Comparison of ENCODE assay signal across 23 cellular contexts in genomic region chr3:89332311-89333159, GRCh38.
DNase-seq lines count a peak whose midpoint lies in the region; ATAC-seq and TF ChIP-seq lines count a peak whose summit lies in the region.
"Had no signal": no experiment of that assay in that cellular context is flagged by ENCODE, and none has a peak within 500 bp of the region (broad histone marks: within the 10 kb centered on the region; RNA-seq: fewer than 3 reads in every experiment).

No MANE protein-coding gene starts in this region.

- POLR2A ChIA-PET in HEK293T (lab: Yijun Ruan, JAX), result no interaction called here
- POLR2A ChIA-PET in Caco-2 (lab: Charles Lee), result no interaction called here

- H3K27me3 Mint-ChIP-seq in neural progenitor cell (ENCODE audit: insufficient read depth, low read depth), result no peaks in the 10 kb centered on the region
- no peaks in the 10 kb centered on the region for H3K27me3 Mint-ChIP-seq in Caco-2 (ENCODE audit: insufficient read depth, unreplicated experiment)
- H3K27me3 Mint-ChIP-seq: activated CD4-positive, alpha-beta memory T cell treated with anti-CD3 and anti-CD28 coated beads, Interleukin-2, amount 10 ng/mL, durations not matched to agents 7 days and 5 days; activated naive CD8-positive, alpha-beta T cell treated with anti-CD3 and anti-CD28 coated beads for 36 hours; stimulated activated naive CD8-positive, alpha-beta T cell treated with anti-CD3 and anti-CD28 coated beads, Interleukin-15, Interleukin-2, amounts not matched to agents 100 ng/mL and 50 ng/mL, for 24 hours; T-cell had no signal

- H3K4me2 ChIP-seq in fibroblast of lung (ENCODE audit: extremely low read depth, insufficient read depth, low read length) (no peak overlapping the region), neural progenitor cell (no peak overlapping the region)

- H4K20me1 ChIP-seq in fibroblast of lung (ENCODE audit: control insufficient read depth, extremely low read depth, insufficient read depth, low read length), result no peaks in the 10 kb centered on the region
- no peaks in the 10 kb centered on the region for H4K20me1 ChIP-seq in neural progenitor cell (ENCODE audit: low read depth)

- no peaks in the 10 kb centered on the region for H3K9me3 ChIP-seq in NT2/D1 (ENCODE audit: insufficient read depth, low read length)
- no peaks in the 10 kb centered on the region for H3K9me3 ChIP-seq in fibroblast of lung (ENCODE audit: control insufficient read depth, insufficient read depth, low read depth, low read length)
- H3K9me3 ChIP-seq in neural progenitor cell (ENCODE audit: low read depth), result no peaks in the 10 kb centered on the region
- H3K9me3 ChIP-seq in Caco-2, result no peaks in the 10 kb centered on the region
- H3K9me3 ChIP-seq: ascending aorta, heart right ventricle, left ventricle myocardium inferior, Peyer's patch, sigmoid colon had no signal

- H3K9ac ChIP-seq in NT2/D1 (ENCODE audit: insufficient read length, low read depth) (no peak overlapping the region), fibroblast of lung (ENCODE audit: insufficient read depth, low read length) (no peak overlapping the region), neural progenitor cell (no peak overlapping the region)
- H3K9ac ChIP-seq: parathyroid adenoma had no signal

- CTCF ChIA-PET in HEK293T (lab: Yijun Ruan, JAX), result interaction anchor here (1.0 kb wide), 1 partner anchor 18 kb away, joined by 3 read pairs; no protein-coding TSS in a partner anchor
- CTCF ChIA-PET in Caco-2 (lab: Charles Lee), result no interaction called here

- H3F3A ChIP-seq in neural progenitor cell (ENCODE audit: low read depth), result no peaks in the 10 kb centered on the region

- BruUV-seq in Caco-2 (replicated peaks; lab: Mats Ljungman, UMichigan), result no TSS peak

- H3K27ac ChIP-seq in fibroblast of lung (ENCODE audit: insufficient read depth, low read length), result no peak overlapping the region
- H3K27ac ChIP-seq in neural progenitor cell, result no peak overlapping the region
- H3K27ac ChIP-seq: ascending aorta, left ventricle myocardium inferior, parathyroid adenoma, Peyer's patch, sigmoid colon had no signal

- H3K36me3 Mint-ChIP-seq in neural progenitor cell (peaks cover 7% of the 10 kb centered on the region), Caco-2 (ENCODE audit: insufficient read depth, unreplicated experiment) (no peaks in the 10 kb centered on the region)
- H3K36me3 Mint-ChIP-seq: activated naive CD8-positive, alpha-beta T cell treated with anti-CD3 and anti-CD28 coated beads for 36 hours; T-cell had no signal

- H3K4me3 ChIP-seq in NT2/D1 (ENCODE audit: insufficient read length, low read depth) (no peak overlapping the region), fibroblast of lung (replicated peaks in 1 of 4; ENCODE audit: control extremely low read depth in 1 of 4, insufficient read depth in 1 of 4, low read depth in 3 of 4, low read length in 4 of 4) (no peak overlapping the region), neural progenitor cell (no peak overlapping the region), Caco-2 (ENCODE audit: low read depth, low read length) (no peak overlapping the region)
- H3K4me3 ChIP-seq: ascending aorta, heart right ventricle, left ventricle myocardium inferior, Peyer's patch, sigmoid colon had no signal

- H3K4me1 ChIP-seq in NT2/D1 (ENCODE audit: insufficient read depth, insufficient read length) (no peaks in the 10 kb centered on the region), fibroblast of lung (ENCODE audit: control insufficient read depth, extremely low read depth, insufficient read depth, low read length) (no peaks in the 10 kb centered on the region), neural progenitor cell (peaks cover 14% of the 10 kb centered on the region), Caco-2 (no peaks in the 10 kb centered on the region)
- H3K4me1 ChIP-seq: ascending aorta, left ventricle myocardium inferior, parathyroid adenoma, Peyer's patch, sigmoid colon had no signal

- no peaks in the 10 kb centered on the region for H3K79me2 ChIP-seq in fibroblast of lung (ENCODE audit: control insufficient read depth, insufficient read depth, low read length)
- no peaks in the 10 kb centered on the region for H3K79me2 ChIP-seq in neural progenitor cell (ENCODE audit: low read depth)
- H3K79me2 ChIP-seq: parathyroid adenoma had no signal

- no peaks in the 10 kb centered on the region for H3K9me3 Mint-ChIP-seq in neural progenitor cell
- no peaks in the 10 kb centered on the region for H3K9me3 Mint-ChIP-seq in Caco-2 (ENCODE audit: unreplicated experiment)

- H3K4me3 Mint-ChIP-seq in neural progenitor cell (no peak overlapping the region), Caco-2 (ENCODE audit: unreplicated experiment) (no peak overlapping the region)
- H3K4me3 Mint-ChIP-seq: activated CD4-positive, alpha-beta memory T cell treated with anti-CD3 and anti-CD28 coated beads, Interleukin-2, amount 10 ng/mL, durations not matched to agents 7 days and 5 days; activated naive CD8-positive, alpha-beta T cell treated with anti-CD3 and anti-CD28 coated beads for 36 hours; natural killer cell; stimulated activated naive CD8-positive, alpha-beta T cell treated with anti-CD3 and anti-CD28 coated beads, Interleukin-15, Interleukin-2, amounts not matched to agents 100 ng/mL and 50 ng/mL, for 24 hours; T-cell had no signal

- no peak for ATAC-seq in GM19455 (IDR thresholded peaks at IDR 0.05; ENCODE audit: unreplicated experiment)
- ATAC-seq in GM21447 (IDR thresholded peaks at IDR 0.05; ENCODE audit: unreplicated experiment), result no peak
- ATAC-seq: activated CD4-positive, CD25-positive, alpha-beta regulatory T cell treated with anti-CD3 and anti-CD28 coated beads, Interleukin-2, amount 50 U/mL, for 24 hours; natural killer cell; T-cell had no signal

- H3K27ac Mint-ChIP-seq in neural progenitor cell, result peak overlapping the region; percentile 42
- no peak overlapping the region for H3K27ac Mint-ChIP-seq in Caco-2 (ENCODE audit: unreplicated experiment)
- H3K27ac Mint-ChIP-seq: activated CD4-positive, alpha-beta memory T cell treated with anti-CD3 and anti-CD28 coated beads, Interleukin-2, amount 10 ng/mL, durations not matched to agents 7 days and 5 days; activated naive CD8-positive, alpha-beta T cell treated with anti-CD3 and anti-CD28 coated beads for 36 hours; natural killer cell; stimulated activated naive CD8-positive, alpha-beta T cell treated with anti-CD3 and anti-CD28 coated beads, Interleukin-15, Interleukin-2, amounts not matched to agents 100 ng/mL and 50 ng/mL, for 24 hours; T-cell had no signal

- DNase-seq in HEK293T (ENCODE audit: extremely low spot score), result no peak
- peak; percentile 47 for DNase-seq in NT2/D1 (ENCODE audit: low read depth, low spot score)
- peak; percentile 7 to 42 for DNase-seq in fibroblast of lung (ENCODE audit: low read depth in 2 of 2)
- DNase-seq in neural progenitor cell (ENCODE audit: low spot score), result peak; percentile 17
- no peak for DNase-seq in Caco-2
- DNase-seq: activated CD4-positive, alpha-beta memory T cell treated with anti-CD3 and anti-CD28 coated beads, Interleukin-2, amount 10 ng/mL, durations not matched to agents 7 days and 5 days; activated naive CD8-positive, alpha-beta T cell treated with anti-CD3 and anti-CD28 coated beads for 36 hours; DMS 273 treated with DMSO at 0.1 percent for 48 hours; heart right ventricle; left ventricle myocardium inferior; natural killer cell; NCI-H1930; NCI-H446 treated with DMSO at 0.1 percent for 48 hours; Peyer's patch; SIG-M5; sigmoid colon; T-cell had no signal

- H3K4me1 Mint-ChIP-seq in neural progenitor cell (peaks cover 19% of the 10 kb centered on the region), Caco-2 (ENCODE audit: low read depth, unreplicated experiment) (no peaks in the 10 kb centered on the region)
- H3K4me1 Mint-ChIP-seq: activated CD4-positive, alpha-beta memory T cell treated with anti-CD3 and anti-CD28 coated beads, Interleukin-2, amount 10 ng/mL, durations not matched to agents 7 days and 5 days; activated naive CD8-positive, alpha-beta T cell treated with anti-CD3 and anti-CD28 coated beads for 36 hours; natural killer cell; T-cell had no signal

- no peak overlapping the region for H2AFZ ChIP-seq in fibroblast of lung (ENCODE audit: low read length)
- H2AFZ ChIP-seq in neural progenitor cell (replicated peaks), result peak overlapping the region; percentile 83
- H2AFZ ChIP-seq: parathyroid adenoma had no signal

- TF ChIP-seq CTCF in fibroblast of lung (conservative IDR thresholded peaks at IDR 0.05 in 1 of 2, IDR thresholded peaks at IDR 0.05 in 1 of 2; ENCODE audit: low read depth in 1 of 2, low read length in 2 of 2) (no peak), neural progenitor cell (IDR thresholded peaks at IDR 0.05) (no peak), Caco-2 (IDR thresholded peaks at IDR 0.05; ENCODE audit: insufficient read depth in 1 of 2, low read depth in 1 of 2, low read length in 1 of 2, severe bottlenecking in 1 of 2, unreplicated experiment in 1 of 2) (no peak)

- H3K27me3 ChIP-seq in NT2/D1 (ENCODE audit: insufficient read depth, insufficient read length), result no peaks in the 10 kb centered on the region
- no peaks in the 10 kb centered on the region for H3K27me3 ChIP-seq in fibroblast of lung (ENCODE audit: control insufficient read depth, insufficient read depth, low read length)
- H3K27me3 ChIP-seq in neural progenitor cell, result no peaks in the 10 kb centered on the region
- no peaks in the 10 kb centered on the region for H3K27me3 ChIP-seq in Caco-2 (replicated peaks; ENCODE audit: control insufficient read depth, insufficient read depth, low read length)
- H3K27me3 ChIP-seq: ascending aorta, heart right ventricle, Peyer's patch, sigmoid colon had no signal

- intact Hi-C loops in Caco-2 (cut with micrococcal nuclease; ENCODE audit: unreplicated experiment), result no loop called here

- H3K36me3 ChIP-seq in NT2/D1 (ENCODE audit: insufficient read depth, insufficient read length, low read length) (no peaks in the 10 kb centered on the region), fibroblast of lung (ENCODE audit: control insufficient read depth, insufficient read depth, low read length) (no peaks in the 10 kb centered on the region), neural progenitor cell (no peaks in the 10 kb centered on the region), Caco-2 (ENCODE audit: control insufficient read depth, insufficient read depth, low read length) (no peaks in the 10 kb centered on the region)
- H3K36me3 ChIP-seq: ascending aorta, heart right ventricle, left ventricle myocardium inferior, Peyer's patch, sigmoid colon had no signal

TF ChIP-seq in HEK293T, 16 proteins besides CTCF, POLR2A, EP300 and RAD21 (continues in another document):
- TF ChIP-seq NFRKB (IDR thresholded peaks at IDR 0.05) (no peak), PKNOX1 (IDR thresholded peaks at IDR 0.05) (peak; percentile 86), LEF1 (IDR thresholded peaks at IDR 0.05; ENCODE audit: borderline replicate concordance) (no peak)

Comparison
In these comparisons a context has a peak if more than half of its experiments do, and no peak if none do; other contexts are left out.
1. DNase-seq: peak in NT2/D1 (single experiment), fibroblast of lung (2 of 2) and neural progenitor cell (single experiment); none in HEK293T (single experiment) and Caco-2 (0 of 2).